19 cellular contexts compared by ENCODE assay signal in the genomic region with DNA sequence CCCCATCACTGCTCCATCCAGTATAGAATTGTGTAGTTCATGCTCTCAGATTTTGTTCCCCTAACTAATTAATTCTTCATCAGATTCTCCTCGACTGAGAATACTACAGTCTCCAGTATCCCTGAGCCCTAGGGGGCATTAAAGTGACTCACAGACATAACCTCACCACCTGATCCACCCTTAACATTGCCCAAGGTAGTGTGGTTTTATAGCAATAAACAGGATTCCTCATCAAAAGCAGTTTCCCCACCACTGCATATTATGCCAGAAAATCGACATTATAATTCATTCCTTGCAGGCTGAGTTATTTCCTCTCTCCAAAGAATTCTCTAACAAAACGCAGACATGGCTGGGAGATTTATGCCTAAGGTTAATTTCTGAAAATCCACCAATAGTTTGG.
"Had no signal": no experiment of that assay in that cellular context is flagged by ENCODE, and none has a peak within 500 bp of the region (broad histone marks: within the 10 kb centered on the region; RNA-seq: fewer than 3 reads in every experiment).

No MANE protein-coding gene starts in this region.

- H3K4me3 ChIP-seq: body of pancreas, coronary artery, gastroesophageal sphincter, heart left ventricle, mucosa of descending colon, neural progenitor cell, right atrium auricular region, smooth muscle cell, stomach had no signal

- H3K9me3 ChIP-seq: body of pancreas, mucosa of descending colon, right atrium auricular region had no signal

- H3K36me3 ChIP-seq: gastroesophageal sphincter, heart left ventricle, neural progenitor cell, right atrium auricular region, stomach, WERI-Rb-1 had no signal

- H3K27me3 ChIP-seq: body of pancreas, gastroesophageal sphincter, heart left ventricle, neural progenitor cell, right atrium auricular region, stomach had no signal

- DNase-seq: activated CD4-positive, alpha-beta T cell treated with anti-CD3 and anti-CD28 coated beads, Interleukin-2, amount 50 U/mL, for 4 hours; activated effector memory CD4-positive, alpha-beta T cell treated with anti-CD3 and anti-CD28 coated beads, Interleukin-2, amount 50 U/mL, for 16 hours; activated naive CD4-positive, alpha-beta T cell treated with anti-CD3 and anti-CD28 coated beads, Interleukin-2, amount 50 U/mL, for 16 hours; activated T-cell treated with anti-CD3 and anti-CD28 coated beads, Interleukin-2, amount 50 U/mL, for 72 hours; body of pancreas; effector CD4-positive, alpha-beta T cell; heart left ventricle; mucosa of descending colon; naive thymus-derived CD4-positive, alpha-beta T cell; stimulated activated CD4-positive, alpha-beta T cell treated with anti-CD3 and anti-CD28 coated beads, Interleukin-4, amount 100 ng/mL, for 24 hours; stomach; T-helper 2 cell; WERI-Rb-1 had no signal

- H3K27ac ChIP-seq: body of pancreas, coronary artery, gastroesophageal sphincter, heart left ventricle, neural progenitor cell, right atrium auricular region, stomach, WERI-Rb-1 had no signal

- H3K4me1 ChIP-seq: body of pancreas, gastroesophageal sphincter, heart left ventricle, neural progenitor cell, right atrium auricular region, stomach had no signal

- ATAC-seq: activated T-cell treated with anti-CD3 and anti-CD28 coated beads, Interleukin-2, amount 50 U/mL, for 72 hours; body of pancreas; gastroesophageal sphincter; heart left ventricle; mucosa of descending colon; naive thymus-derived CD4-positive, alpha-beta T cell; stimulated activated effector memory CD8-positive, alpha-beta T cell treated with anti-CD3 and anti-CD28 coated beads, Interleukin-12 subunit alpha, Interleukin-12 subunit beta, amount 100 ng/mL, for 72 hours had no signal
